20 cellular contexts compared by ENCODE assay signal in genomic region chr4:107512549-107512948, GRCh38.
"Had no signal": no experiment of that assay in that cellular context is flagged by ENCODE, and none has a peak within 500 bp of the region (broad histone marks: within the 10 kb centered on the region; RNA-seq: fewer than 3 reads in every experiment).

No MANE protein-coding gene starts in this region.

- H3K9me3 ChIP-seq: esophagus muscularis mucosa, gastrocnemius medialis, mucosa of descending colon had no signal

- DNase-seq: dermis blood vessel endothelial cell; dorsolateral prefrontal cortex; effector CD8-positive, alpha-beta T cell; effector memory CD8-positive, alpha-beta T cell; foreskin fibroblast; foreskin melanocyte; gastrocnemius medialis; glutamatergic neuron; head of caudate nucleus; heart right ventricle; hippocampal formation; left cardiac atrium; left lung; left ventricle myocardium superior; lower lobe of right lung; mesenchymal stem cell; mucosa of descending colon had no signal

- H3K4me1 Mint-ChIP-seq: mesothelial cell of epicardium had no signal

- H3K36me3 ChIP-seq: esophagus muscularis mucosa, gastrocnemius medialis, heart right ventricle, left lung, lower lobe of right lung had no signal

- H3K27me3 ChIP-seq: dorsolateral prefrontal cortex, esophagus muscularis mucosa, gastrocnemius medialis, heart right ventricle, left lung had no signal

- H3K9me3 Mint-ChIP-seq: effector memory CD8-positive, alpha-beta T cell had no signal

- H3K27ac ChIP-seq: coronary artery, dorsolateral prefrontal cortex, esophagus muscularis mucosa, gastrocnemius medialis, heart right ventricle, left lung, lower lobe of right lung had no signal

- H3K4me1 ChIP-seq: esophagus muscularis mucosa, gastrocnemius medialis, heart right ventricle, left lung, lower lobe of right lung had no signal

- H3K4me3 ChIP-seq: coronary artery, dorsolateral prefrontal cortex, esophagus muscularis mucosa, gastrocnemius medialis, heart right ventricle, left lung, lower lobe of right lung, mucosa of descending colon had no signal

- H3K4me3 Mint-ChIP-seq: effector memory CD8-positive, alpha-beta T cell; mesothelial cell of epicardium had no signal

- H3K27ac Mint-ChIP-seq: effector memory CD8-positive, alpha-beta T cell; mesothelial cell of epicardium had no signal

- ATAC-seq: effector memory CD8-positive, alpha-beta T cell; gastrocnemius medialis; heart right ventricle; left cardiac atrium; left lung; left ventricle myocardium superior; lower lobe of right lung; mucosa of descending colon had no signal
